ENCODE assay signal across 26 cellular contexts in the genomic region with DNA sequence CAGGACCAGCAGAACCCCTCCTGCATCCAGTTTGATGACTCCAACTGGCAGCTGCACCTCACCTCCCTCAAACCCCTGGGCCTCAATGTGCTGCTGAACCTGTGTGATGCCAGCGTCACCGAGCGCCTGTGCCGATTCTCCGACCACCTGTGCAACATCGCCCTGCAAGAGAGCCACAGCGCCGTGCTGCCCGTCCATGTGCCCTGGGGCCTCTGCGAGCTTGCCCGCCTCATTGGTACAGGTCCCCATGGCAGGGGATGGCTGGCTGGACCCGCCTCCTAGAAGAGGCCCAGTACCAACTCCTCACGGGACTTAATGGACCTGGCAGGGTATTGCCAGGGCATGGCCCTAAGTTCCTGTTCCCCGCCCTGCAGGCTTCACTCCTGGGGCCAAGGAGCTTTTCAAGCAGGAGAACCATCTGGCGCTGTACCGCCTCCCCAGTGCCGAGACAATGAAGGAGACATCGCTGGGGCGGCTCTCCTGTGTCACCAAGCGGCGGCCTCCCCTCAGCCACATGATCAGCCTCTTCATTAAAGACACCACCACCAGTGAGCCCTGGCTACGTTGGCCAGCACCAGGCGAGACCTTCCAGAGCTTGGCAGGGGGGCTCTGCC. TPM values are rescaled to one million over a fixed set of nuclear protein-coding genes. Genes with fewer than 3 reads are reported as not detected.
DNase-seq lines count a peak whose midpoint lies in the region; FAIRE-seq and TF ChIP-seq lines count a peak whose summit lies in the region.
"Had no signal": no experiment of that assay in that cellular context is flagged by ENCODE, and none has a peak within 500 bp of the region (broad histone marks: within the 10 kb centered on the region; RNA-seq: fewer than 3 reads in every experiment).

No MANE protein-coding gene starts in this region.

- DNase-seq in mammary epithelial cell (no peak), breast epithelium (ENCODE audit: low spot score in 2 of 2) (no peak), OCI-LY7 (ENCODE audit: low spot score) (no peak), chondrocyte (ENCODE audit: low spot score) (peak; percentile 92), GM10248 (ENCODE audit: extremely low spot score) (no peak), frontal cortex (ENCODE audit: low spot score in 2 of 2) (no peak), cerebellum (ENCODE audit: low spot score) (no peak), cerebellar nuclear complex (lab: John Stamatoyannopoulos, UW) (no peak)
- DNase-seq: 8988T; ACHN; BE2C; CD4-positive, CD25-positive, alpha-beta regulatory T cell; GDM1; Kasumi-1; NCI-H1105; NCI-H1436 treated with DMSO at 0.1 percent for 48 hours; NCI-H187 treated with DMSO at 0.1 percent for 48 hours; NCI-H2171 treated with DMSO at 0.1 percent for 48 hours; NCI-H345; NCI-H526; SIG-M5 had no signal

- no peaks in the 10 kb centered on the region for H3K36me3 ChIP-seq in mammary epithelial cell (ENCODE audit: insufficient read depth, low read length)
- no peaks in the 10 kb centered on the region for H3K36me3 ChIP-seq in breast epithelium
- no peaks in the 10 kb centered on the region for H3K36me3 ChIP-seq in OCI-LY7 (ENCODE audit: insufficient read depth, low read length)

- H3K27ac ChIP-seq in mammary epithelial cell (ENCODE audit: insufficient read depth, low read depth, low read length) (no peak overlapping the region), breast epithelium (no peak overlapping the region), OCI-LY7 (ENCODE audit: low read depth, low read length, poor library complexity, severe bottlenecking) (no peak overlapping the region)
- H3K27ac ChIP-seq: HL-60, SK-N-MC had no signal

- no peaks in the 10 kb centered on the region for H3K9me3 Mint-ChIP-seq in chondrocyte (ENCODE audit: low read depth)
- H3K9me3 Mint-ChIP-seq: CD4-positive, CD25-positive, alpha-beta regulatory T cell had no signal

- H3K27ac Mint-ChIP-seq in chondrocyte (ENCODE audit: unreplicated experiment) = no peak overlapping the region

- no peaks in the 10 kb centered on the region for H3K79me2 ChIP-seq in mammary epithelial cell (ENCODE audit: insufficient read depth, low read length)
- no peaks in the 10 kb centered on the region for H3K79me2 ChIP-seq in OCI-LY7 (ENCODE audit: insufficient read depth, low read depth, low read length)

- no peak for FAIRE-seq in frontal cortex (lab: Jason Lieb, UNC)
- FAIRE-seq: GM19239, H54, RCC 7860 had no signal

- H3K9me3 ChIP-seq in mammary epithelial cell (replicated peaks; ENCODE audit: insufficient read depth, low read length) (no peaks in the 10 kb centered on the region), breast epithelium (no peaks in the 10 kb centered on the region), OCI-LY7 (ENCODE audit: low read length) (no peaks in the 10 kb centered on the region)
- H3K9me3 ChIP-seq: BE2C had no signal

- no peak for TF ChIP-seq POLR2A in breast epithelium (IDR thresholded peaks at IDR 0.05)

- no peaks in the 10 kb centered on the region for H3K27me3 Mint-ChIP-seq in chondrocyte (ENCODE audit: low read depth)
- H3K27me3 Mint-ChIP-seq: CD4-positive, CD25-positive, alpha-beta regulatory T cell had no signal

- H3K9me2 ChIP-seq in OCI-LY7 (ENCODE audit: insufficient read depth, low read length) = no peaks in the 10 kb centered on the region

- peaks cover 8% of the 10 kb centered on the region for H3K36me3 Mint-ChIP-seq in chondrocyte (ENCODE audit: low read depth)

- no peak overlapping the region for H3K4me3 Mint-ChIP-seq in chondrocyte (ENCODE audit: unreplicated experiment)

- no peak for TF ChIP-seq CTCF in mammary epithelial cell (conservative IDR thresholded peaks at IDR 0.05 in 1 of 2, IDR thresholded peaks at IDR 0.05 in 1 of 2; ENCODE audit: extremely low read depth in 1 of 2, insufficient read depth in 1 of 2, low read depth in 1 of 2, low read length in 2 of 2)
- TF ChIP-seq CTCF in breast epithelium (IDR thresholded peaks at IDR 0.05) = no peak
- no peak for TF ChIP-seq CTCF in OCI-LY7 (conservative IDR thresholded peaks at IDR 0.05; ENCODE audit: low read length)
- no peak for TF ChIP-seq CTCF in chondrocyte (IDR thresholded peaks at IDR 0.05)
- TF ChIP-seq CTCF in GM10248 (IDR thresholded peaks at IDR 0.05; ENCODE audit: control extremely low read depth, extremely low read depth, low read depth, missing control alignments) = no peak

- H3K4me3 ChIP-seq in mammary epithelial cell (replicated peaks in 1 of 3; ENCODE audit: insufficient read depth in 1 of 3, low read depth in 2 of 3, low read length in 3 of 3) (no peak overlapping the region), breast epithelium (no peak overlapping the region), OCI-LY7 (ENCODE audit: low read depth, low read length, poor library complexity, severe bottlenecking) (no peak overlapping the region)
- H3K4me3 ChIP-seq: SK-N-MC had no signal

- H2AFZ ChIP-seq in mammary epithelial cell (ENCODE audit: low read depth, low read length) (no peak overlapping the region), OCI-LY7 (ENCODE audit: low read length) (no peak overlapping the region)

- POLR2A ChIA-PET in OCI-LY7 (lab: Charles Lee) = no interaction called here
- POLR2A ChIA-PET in GM10248 (lab: Yijun Ruan, JAX) = no interaction called here

- no peak overlapping the region for H3K4me2 ChIP-seq in mammary epithelial cell (ENCODE audit: insufficient read depth, low read depth, low read length)
- H3K4me2 ChIP-seq in OCI-LY7 (ENCODE audit: low read length) = no peak overlapping the region

- H4K20me1 ChIP-seq in mammary epithelial cell (ENCODE audit: insufficient read depth, low read length) (no peaks in the 10 kb centered on the region), OCI-LY7 (ENCODE audit: insufficient read depth, low read length) (no peaks in the 10 kb centered on the region)

- H3K9ac ChIP-seq in mammary epithelial cell (ENCODE audit: insufficient read depth, low read length) = no peak overlapping the region

- dilution Hi-C loops in mammary epithelial cell (cut with HindIII; ENCODE audit: low sequenced_read_pairs) = no loop called here

- WGBS in mammary epithelial cell (ENCODE audit: low coverage, missing lambda C conversion rate) = 95% methylated on average over 14 of the region's 23 CpGs

- intact Hi-C loops in mammary epithelial cell (cut with micrococcal nuclease) (no loop called here), breast epithelium (cut with DNase I; ENCODE audit: low total_unique reads) (no loop called here), OCI-LY7 (cut with micrococcal nuclease; ENCODE audit: unreplicated experiment) (no loop called here)

- CTCF ChIA-PET in mammary epithelial cell (lab: Charles Lee; ENCODE audit: low non-redundant PET) (no interaction called here), OCI-LY7 (lab: Charles Lee; ENCODE audit: unreplicated experiment) (no interaction called here), GM10248 (lab: Yijun Ruan, JAX) (interaction anchor here (1.0 to 2.1 kb wide), 3 partner anchors 9 to 24 kb away, joined by 3 to 4 read pairs (median 4); partner anchors contain the start of gene TSEN54)

- BruUV-seq in mammary epithelial cell (replicated peaks; lab: Mats Ljungman, UMichigan) (TSS peak; percentile 44), OCI-LY7 (replicated peaks; lab: Mats Ljungman, UMichigan) (TSS peak; percentile 48)

- in situ Hi-C loops in mammary epithelial cell (cut with MboI; ENCODE audit: low sequenced_read_pairs in 2 of 2) = no loop called here

- H3K4me1 Mint-ChIP-seq in chondrocyte (ENCODE audit: low read depth) = no peaks in the 10 kb centered on the region

- no peaks in the 10 kb centered on the region for H3K4me1 ChIP-seq in mammary epithelial cell (ENCODE audit: insufficient read depth, low read length)
- no peaks in the 10 kb centered on the region for H3K4me1 ChIP-seq in breast epithelium
- peaks cover 8% of the 10 kb centered on the region for H3K4me1 ChIP-seq in OCI-LY7 (ENCODE audit: insufficient read depth, low read length, poor library complexity, severe bottlenecking)
- H3K4me1 ChIP-seq: BE2C had no signal

- no peaks in the 10 kb centered on the region for H3K27me3 ChIP-seq in mammary epithelial cell (ENCODE audit: insufficient read depth, low read length)
- H3K27me3 ChIP-seq in breast epithelium = no peaks in the 10 kb centered on the region
- H3K27me3 ChIP-seq: BE2C had no signal

RNA-seq across cellular contexts. Expression of gene CASKIN2, which starts 22.7 kb away (rescaled TPM):
- total RNA-seq in mammary epithelial cell = 10 to 100 TPM; 10.5 to 22.1 TPM
- polyA plus RNA-seq in mammary epithelial cell = 6.6 TPM
- polyA minus RNA-seq in mammary epithelial cell = 7.0 TPM
- total RNA-seq in breast epithelium = 10 to 100 TPM in 2 of 3 donors, 1 to 10 TPM in 1; 10.0 to 23.3 (median 14.6) TPM
- total RNA-seq in OCI-LY7 (2014; rRNA removed; shearing (Covaris generic)) = not detected in 2 replicates
- 0.24 and 1.0 TPM in 2 replicates for total RNA-seq in OCI-LY7 (2022)
- 27.1 to 30.4 TPM (median 30.3 TPM) in 3 replicates for total RNA-seq in chondrocyte
- total RNA-seq in frontal cortex = 6.1 TPM
- 7.3 TPM for total RNA-seq in cerebellum

RNA-seq across cellular contexts. Expression of gene TSEN54, which starts 23.7 kb away (rescaled TPM):
- total RNA-seq in mammary epithelial cell (10 to 100 TPM; 10.2 to 19.6 TPM), breast epithelium (10 to 100 TPM; 18.4 to 34.7 (median 31.2) TPM), OCI-LY7 (2022) (57.9 and 69.8 TPM in 2 replicates), chondrocyte (11.0 to 14.6 TPM (median 12.2 TPM) in 3 replicates), frontal cortex (11.4 TPM), cerebellum (9.4 TPM)
- 24.1 TPM for polyA plus RNA-seq in mammary epithelial cell
- polyA minus RNA-seq in mammary epithelial cell = 12.5 TPM
- 45.4 and 57.4 TPM in 2 replicates for total RNA-seq in OCI-LY7 (2014; rRNA removed; shearing (Covaris generic))

RNA-seq across cellular contexts. Expression of gene LLGL2, which starts 32.8 kb away (rescaled TPM):
- total RNA-seq in mammary epithelial cell (10 to 100 TPM; 22.3 to 25.7 TPM), breast epithelium (10 to 100 TPM in 2 of 3 donors, 1 to 10 TPM in 1; 4.6 to 60.2 (median 52.4) TPM), OCI-LY7 (2022) (20.9 and 21.6 TPM in 2 replicates), chondrocyte (1.4 to 1.8 TPM (median 1.5 TPM) in 3 replicates), frontal cortex (0.82 TPM), cerebellum (1.1 TPM)
- 15.4 TPM for polyA plus RNA-seq in mammary epithelial cell
- polyA minus RNA-seq in mammary epithelial cell = 11.0 TPM
- 10.7 and 12.6 TPM in 2 replicates for total RNA-seq in OCI-LY7 (2014; rRNA removed; shearing (Covaris generic))

RNA-seq across cellular contexts. Expression of gene TMEM94, which starts 36.2 kb away (rescaled TPM):
- total RNA-seq in mammary epithelial cell = 10 to 100 TPM; 23.0 to 42.3 TPM
- polyA plus RNA-seq in mammary epithelial cell = 30.7 TPM
- polyA minus RNA-seq in mammary epithelial cell = 161 TPM
- total RNA-seq in breast epithelium = 10 to 100 TPM; 45.1 to 62.5 (median 51.1) TPM
- 36.9 and 60.6 TPM in 2 replicates for total RNA-seq in OCI-LY7 (2014; rRNA removed; shearing (Covaris generic))
- total RNA-seq in OCI-LY7 (2022) = 109 and 121 TPM in 2 replicates
- total RNA-seq in chondrocyte = 45.6 to 52.3 TPM (median 49.5 TPM) in 3 replicates
- total RNA-seq in frontal cortex = 18.8 TPM
- total RNA-seq in cerebellum = 37.9 TPM
